In genomic region chr15:88428805-88429605, GRCh38 we compare ENCODE assay signal across 21 cellular contexts.
"Had no signal": no experiment of that assay in that cellular context is flagged by ENCODE, and none has a peak within 500 bp of the region (broad histone marks: within the 10 kb centered on the region; RNA-seq: fewer than 3 reads in every experiment).

No MANE protein-coding gene starts in this region.

- H3K36me3 Mint-ChIP-seq: naive thymus-derived CD8-positive, alpha-beta T cell; stimulated activated memory B cell treated with anti-CD40 and anti-IgM and Interleukin-4, amounts not matched to agents 10 μg/mL and 1 μg/mL and 100 μg/mL, for 72 hours had no signal

- FAIRE-seq: endometrium, islet of Langerhans had no signal

- H3K27ac ChIP-seq: coronary artery, gastrocnemius medialis, heart right ventricle, neutrophil, ovary, tibial artery, uterus had no signal

- H3K9me3 Mint-ChIP-seq: naive thymus-derived CD8-positive, alpha-beta T cell; stimulated activated memory B cell treated with anti-CD40 and anti-IgM and Interleukin-4, amounts not matched to agents 10 μg/mL and 1 μg/mL and 100 μg/mL, for 72 hours; stimulated activated naive CD8-positive, alpha-beta T cell treated with anti-CD3 and anti-CD28 coated beads, Interleukin-15, Interleukin-2, amounts not matched to agents 100 ng/mL and 50 ng/mL, for 24 hours had no signal

- H3K9me3 ChIP-seq: gastrocnemius medialis, heart right ventricle, neutrophil, ovary, tibial artery, uterus had no signal

- H3K4me3 ChIP-seq: coronary artery, gastrocnemius medialis, heart right ventricle, ovary, smooth muscle cell, tibial artery, uterus had no signal

- H3K4me1 Mint-ChIP-seq: naive thymus-derived CD8-positive, alpha-beta T cell; stimulated activated memory B cell treated with anti-CD40 and anti-IgM and Interleukin-4, amounts not matched to agents 10 μg/mL and 1 μg/mL and 100 μg/mL, for 72 hours had no signal

- DNase-seq: effector CD8-positive, alpha-beta T cell; gastrocnemius medialis; heart right ventricle; hypothalamus; kidney glomerular epithelial cell; mammary epithelial cell; naive thymus-derived CD8-positive, alpha-beta T cell; ovary; stimulated activated CD4-positive, alpha-beta T cell treated with anti-CD3 and anti-CD28 coated beads, Interleukin-4, amount 100 ng/mL, for 1 hour; stimulated activated CD8-positive, alpha-beta memory T cell treated with anti-CD3 and anti-CD28 coated beads, Interleukin-4, amount 100 ng/mL, for 48 hours; tibial artery; uterus had no signal

- H3K27me3 ChIP-seq: gastrocnemius medialis, ovary, uterus had no signal

- H3K4me1 ChIP-seq: gastrocnemius medialis, heart right ventricle, tibial artery, uterus had no signal

- H3K4me2 ChIP-seq: smooth muscle cell had no signal

- H3K36me3 ChIP-seq: gastrocnemius medialis, heart right ventricle, neutrophil, ovary, tibial artery, uterus had no signal

- H3K4me3 Mint-ChIP-seq: stimulated activated memory B cell treated with anti-CD40 and anti-IgM and Interleukin-4, amounts not matched to agents 10 μg/mL and 1 μg/mL and 100 μg/mL, for 72 hours; stimulated activated naive CD8-positive, alpha-beta T cell treated with anti-CD3 and anti-CD28 coated beads, Interleukin-15, Interleukin-2, amounts not matched to agents 100 ng/mL and 50 ng/mL, for 24 hours had no signal

- ATAC-seq: esophagus mucosa; gastrocnemius medialis; heart right ventricle; left lobe of liver; naive thymus-derived CD8-positive, alpha-beta T cell; stimulated activated memory B cell treated with anti-CD40 and anti-IgM and Interleukin-4, amounts not matched to agents 10 μg/mL and 1 μg/mL and 100 μg/mL, for 72 hours had no signal

- H3K27ac Mint-ChIP-seq: naive thymus-derived CD8-positive, alpha-beta T cell; stimulated activated memory B cell treated with anti-CD40 and anti-IgM and Interleukin-4, amounts not matched to agents 10 μg/mL and 1 μg/mL and 100 μg/mL, for 72 hours; stimulated activated naive CD8-positive, alpha-beta T cell treated with anti-CD3 and anti-CD28 coated beads, Interleukin-15, Interleukin-2, amounts not matched to agents 100 ng/mL and 50 ng/mL, for 24 hours had no signal
